In the genomic region with DNA sequence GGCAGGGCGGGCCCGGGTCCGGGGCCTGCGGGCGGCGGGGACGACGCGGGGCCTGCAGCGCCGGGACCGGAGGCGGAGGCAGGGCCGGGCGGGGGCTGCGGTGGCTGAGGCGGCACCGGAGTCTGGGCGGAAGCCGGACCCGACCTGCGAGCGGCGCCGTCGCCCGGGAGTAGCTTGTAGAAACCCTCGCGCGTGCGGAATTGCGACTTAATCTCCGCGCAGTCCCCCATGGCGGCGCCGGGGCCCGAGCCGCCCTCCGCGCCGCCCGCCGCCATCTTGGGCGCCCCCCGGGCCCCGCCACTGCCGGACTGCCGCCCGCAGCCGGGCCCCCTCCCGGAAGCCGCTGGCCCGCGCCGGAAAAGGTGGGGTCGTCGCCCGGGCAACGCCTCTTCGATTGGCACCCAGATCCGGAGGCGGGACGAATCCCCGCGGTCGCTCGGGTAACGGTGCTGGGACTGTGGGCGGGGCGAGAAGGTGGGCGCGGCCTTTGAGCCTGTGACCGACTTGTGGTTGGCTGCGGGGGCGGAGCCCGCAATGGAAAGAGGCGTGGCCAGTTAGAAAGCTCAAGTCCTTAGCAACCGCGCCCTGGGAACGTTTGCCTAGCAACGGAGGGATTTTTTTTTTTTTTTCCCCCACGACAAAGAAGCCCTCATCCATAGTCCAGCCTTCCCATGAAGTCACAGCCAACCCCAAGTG, we compare ENCODE assay signal across 8 cellular contexts. TPM values are rescaled to one million over a fixed set of nuclear protein-coding genes. Genes with fewer than 3 reads are reported as not detected.
DNase-seq lines count a peak whose midpoint lies in the region; ATAC-seq and TF ChIP-seq lines count a peak whose summit lies in the region.

A gene with protein sequence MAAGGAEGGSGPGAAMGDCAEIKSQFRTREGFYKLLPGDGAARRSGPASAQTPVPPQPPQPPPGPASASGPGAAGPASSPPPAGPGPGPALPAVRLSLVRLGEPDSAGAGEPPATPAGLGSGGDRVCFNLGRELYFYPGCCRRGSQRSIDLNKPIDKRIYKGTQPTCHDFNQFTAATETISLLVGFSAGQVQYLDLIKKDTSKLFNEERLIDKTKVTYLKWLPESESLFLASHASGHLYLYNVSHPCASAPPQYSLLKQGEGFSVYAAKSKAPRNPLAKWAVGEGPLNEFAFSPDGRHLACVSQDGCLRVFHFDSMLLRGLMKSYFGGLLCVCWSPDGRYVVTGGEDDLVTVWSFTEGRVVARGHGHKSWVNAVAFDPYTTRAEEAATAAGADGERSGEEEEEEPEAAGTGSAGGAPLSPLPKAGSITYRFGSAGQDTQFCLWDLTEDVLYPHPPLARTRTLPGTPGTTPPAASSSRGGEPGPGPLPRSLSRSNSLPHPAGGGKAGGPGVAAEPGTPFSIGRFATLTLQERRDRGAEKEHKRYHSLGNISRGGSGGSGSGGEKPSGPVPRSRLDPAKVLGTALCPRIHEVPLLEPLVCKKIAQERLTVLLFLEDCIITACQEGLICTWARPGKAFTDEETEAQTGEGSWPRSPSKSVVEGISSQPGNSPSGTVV (minus strand): TSS at position 364 of the 696 bp plus-strand sequence. CDS start 89 bp downstream, at position 275.

- peaks cover 31% of the 10 kb centered on the region for H3K36me3 Mint-ChIP-seq in activated CD4-positive, alpha-beta T cell treated with anti-CD3 and anti-CD28 coated beads for 36 hours (ENCODE audit: low read depth)

- peaks cover 16% of the 10 kb centered on the region for H3K27me3 Mint-ChIP-seq in activated CD4-positive, alpha-beta T cell treated with anti-CD3 and anti-CD28 coated beads for 36 hours

- H3K9me3 Mint-ChIP-seq in activated CD4-positive, alpha-beta T cell treated with anti-CD3 and anti-CD28 coated beads for 36 hours (ENCODE audit: low read depth): no peaks in the 10 kb centered on the region

- POLR2A ChIA-PET in activated CD4-positive, alpha-beta T cell treated with anti-CD3 and anti-CD28 coated beads for 36 hours (lab: Charles Lee): interaction anchor here (0.6 to 1.4 kb wide), 4 partner anchors 22 to 1351 kb away, joined by 4 to 11 read pairs (median 4); a partner anchor contains a TSS

- intact Hi-C loops in activated CD4-positive, alpha-beta T cell treated with anti-CD3 and anti-CD28 coated beads for 36 hours (cut with DNase I, micrococcal nuclease): loop anchor here (1.0 to 5.0 kb wide), 17 partner anchors 13 to 753 kb away; a partner anchor contains a TSS

- H3K4me3 ChIP-seq in AG10803 (ENCODE audit: low read length) (peak within 1 kb of the TSS; percentile 88), choroid plexus epithelial cell (ENCODE audit: low read depth, low read length) (peak within 1 kb of the TSS; percentile 79)

- peaks cover 30% of the 10 kb centered on the region for H3K4me1 Mint-ChIP-seq in activated CD4-positive, alpha-beta T cell treated with anti-CD3 and anti-CD28 coated beads for 36 hours

- peak within 1 kb of the TSS; percentile 75 for H3K27ac Mint-ChIP-seq in activated CD4-positive, alpha-beta T cell treated with anti-CD3 and anti-CD28 coated beads for 36 hours

- CTCF ChIA-PET in activated CD4-positive, alpha-beta T cell treated with anti-CD3 and anti-CD28 coated beads for 36 hours (lab: Charles Lee): interaction anchor here (0.5 to 14.8 kb wide), 4 partner anchors 21 to 1063 kb away, joined by 3 to 126 read pairs (median 4); a partner anchor contains a TSS

- no peak for TF ChIP-seq CTCF in AG10803 (conservative IDR thresholded peaks at IDR 0.05; ENCODE audit: low read length)
- TF ChIP-seq CTCF in choroid plexus epithelial cell (conservative IDR thresholded peaks at IDR 0.05; ENCODE audit: low read depth, low read length): no peak

- H3K4me3 Mint-ChIP-seq in activated CD4-positive, alpha-beta T cell treated with anti-CD3 and anti-CD28 coated beads for 36 hours: peak within 1 kb of the TSS; percentile 95

- ATAC-seq in GM19043 (IDR thresholded peaks at IDR 0.05; ENCODE audit: low read depth, unreplicated experiment) (peak; percentile 80), HG03378 (IDR thresholded peaks at IDR 0.05; ENCODE audit: unreplicated experiment) (peak; percentile 69)
- peak; percentile 93 for ATAC-seq in activated CD4-positive, alpha-beta T cell treated with anti-CD3 and anti-CD28 coated beads for 36 hours

- DNase-seq in AG10803 (ENCODE audit: low read depth) (peak; percentile 98), NCI-H510A (lab: John Stamatoyannopoulos, UW) (peak; percentile 96), choroid plexus epithelial cell (ENCODE audit: low read depth) (peak; percentile 99), kidney tubule cell (ENCODE audit: low spot score) (peak; percentile 99)
- DNase-seq in activated CD4-positive, alpha-beta T cell treated with anti-CD3 and anti-CD28 coated beads for 36 hours: peak; percentile 100
- DNase-seq in stimulated activated CD4-positive, alpha-beta T cell treated with anti-CD3 and anti-CD28 coated beads, Interleukin-1b, Interleukin-23, amount 100 ng/mL, for 24 hours (ENCODE audit: low read depth in 4 of 4, low spot score in 1 of 4): peak; percentile 99 to 100 (median 100)

RNA-seq across cellular contexts. Expression of the gene that starts here (rescaled TPM):
- total RNA-seq in activated CD4-positive, alpha-beta T cell treated with anti-CD3 and anti-CD28 coated beads for 36 hours: 10 to 100 TPM; 31.1 to 35.1 TPM

Comparison
In these comparisons a context has a peak if more than half of its experiments do, and no peak if none do; other contexts are left out.
1. Peak in every context shown above with its lines: DNase-seq, ATAC-seq and H3K4me3 ChIP-seq.